In the genomic region with DNA sequence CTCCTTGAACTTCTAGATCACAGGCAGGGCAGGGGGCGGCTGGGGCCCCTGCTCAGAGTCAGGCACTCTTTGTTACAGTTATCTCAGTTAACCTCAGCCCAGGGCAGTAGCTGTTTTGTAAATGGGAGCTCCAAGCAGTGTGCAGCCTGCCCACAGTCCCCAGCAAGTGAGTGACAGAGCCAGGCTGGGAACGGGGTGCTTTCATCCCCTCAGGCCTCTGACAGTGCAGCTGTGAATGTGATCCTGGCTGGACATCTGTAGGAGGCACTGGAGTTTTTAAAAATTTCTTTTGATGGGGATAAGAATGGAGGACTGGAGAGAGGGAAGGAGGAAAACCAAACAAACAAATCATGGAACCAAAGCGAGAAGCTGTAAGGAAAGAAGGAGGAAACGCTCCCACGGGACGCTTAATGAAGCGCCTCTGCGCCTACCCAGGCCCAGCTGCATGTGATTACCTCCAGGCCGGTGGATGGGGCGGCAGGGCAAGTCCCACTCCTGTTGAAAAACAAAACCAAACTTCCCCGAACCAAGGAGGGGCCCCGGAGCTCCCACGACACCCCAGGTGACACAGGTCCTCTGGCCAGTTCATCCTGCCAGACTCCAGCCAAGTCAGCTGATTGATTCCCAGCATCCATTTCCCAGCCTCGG, we compare ENCODE assay signal across 22 cellular contexts. TPM values are rescaled to one million over a fixed set of nuclear protein-coding genes. Genes with fewer than 3 reads are reported as not detected.
"Had no signal": no experiment of that assay in that cellular context is flagged by ENCODE, and none has a peak within 500 bp of the region (broad histone marks: within the 10 kb centered on the region; RNA-seq: fewer than 3 reads in every experiment).

No MANE protein-coding gene starts in this region.

- H3K9me3 Mint-ChIP-seq: activated B cell treated with CpG ODN at 0.5 μM for 24 hours; activated CD4-positive, alpha-beta memory T cell treated with anti-CD3 and anti-CD28 coated beads, Interleukin-2, amount 10 ng/mL, durations not matched to agents 7 days and 5 days; activated naive CD8-positive, alpha-beta T cell treated with anti-CD3 and anti-CD28 coated beads, Interleukin-2, amount 10 ng/mL, durations not matched to agents 7 days and 5 days; activated T-helper 17 cell treated with anti-CD3 and anti-CD28 coated beads, Interleukin-2, amount 50 U/mL, for 72 hours; T-cell had no signal

- H3K36me3 ChIP-seq: brain microvascular endothelial cell, left lung, ovary, sigmoid colon, tibial artery had no signal

- ATAC-seq: activated CD8-positive, alpha-beta memory T cell treated with anti-CD3 and anti-CD28 coated beads, Interleukin-2, amount 10 ng/mL, durations not matched to agents 7 days and 5 days; activated T-helper 17 cell treated with anti-CD3 and anti-CD28 coated beads, Interleukin-2, amount 50 U/mL, for 72 hours; left lung; psoas muscle; T-cell had no signal

- H3K4me3 Mint-ChIP-seq: activated B cell treated with CpG ODN at 0.5 μM for 24 hours; activated CD4-positive, alpha-beta memory T cell treated with anti-CD3 and anti-CD28 coated beads, Interleukin-2, amount 10 ng/mL, durations not matched to agents 7 days and 5 days; activated CD8-positive, alpha-beta memory T cell treated with anti-CD3 and anti-CD28 coated beads, Interleukin-2, amount 10 ng/mL, durations not matched to agents 7 days and 5 days; activated naive CD8-positive, alpha-beta T cell treated with anti-CD3 and anti-CD28 coated beads, Interleukin-2, amount 10 ng/mL, durations not matched to agents 7 days and 5 days; activated T-helper 17 cell treated with anti-CD3 and anti-CD28 coated beads, Interleukin-2, amount 50 U/mL, for 72 hours; T-cell had no signal

- H3K9me3 ChIP-seq: left lung, ovary, psoas muscle, sigmoid colon, tibial artery had no signal

- H3K36me3 Mint-ChIP-seq: activated CD8-positive, alpha-beta memory T cell treated with anti-CD3 and anti-CD28 coated beads, Interleukin-2, amount 10 ng/mL, durations not matched to agents 7 days and 5 days; activated naive CD8-positive, alpha-beta T cell treated with anti-CD3 and anti-CD28 coated beads, Interleukin-2, amount 10 ng/mL, durations not matched to agents 7 days and 5 days; T-cell had no signal

- H3K4me3 ChIP-seq: left lung, ovary, psoas muscle, sigmoid colon, tibial artery had no signal

- H3K27me3 Mint-ChIP-seq: activated CD8-positive, alpha-beta memory T cell treated with anti-CD3 and anti-CD28 coated beads, Interleukin-2, amount 10 ng/mL, durations not matched to agents 7 days and 5 days had no signal

- DNase-seq: activated B cell treated with CpG ODN at 0.5 μM for 24 hours; activated CD4-positive, alpha-beta memory T cell treated with anti-CD3 and anti-CD28 coated beads, Interleukin-2, amount 10 ng/mL, durations not matched to agents 7 days and 5 days; activated CD4-positive, alpha-beta T cell treated with anti-CD3 and anti-CD28 coated beads for 48 hours; activated CD8-positive, alpha-beta memory T cell treated with anti-CD3 and anti-CD28 coated beads, Interleukin-2, amount 10 ng/mL, durations not matched to agents 7 days and 5 days; activated naive CD4-positive, alpha-beta T cell treated with Interleukin-2 at 50 U/mL for 16 hours; activated naive CD8-positive, alpha-beta T cell treated with anti-CD3 and anti-CD28 coated beads, Interleukin-2, amount 10 ng/mL, durations not matched to agents 7 days and 5 days; brain microvascular endothelial cell; central memory CD4-positive, alpha-beta T cell; foreskin melanocyte; head of caudate nucleus; midbrain; sigmoid colon; stimulated activated CD8-positive, alpha-beta memory T cell treated with anti-CD3 and anti-CD28 coated beads, Interleukin-4, amount 100 ng/mL, for 48 hours; stimulated activated naive CD4-positive, alpha-beta T cell; T-cell; tibial artery had no signal

- H3K4me1 ChIP-seq: left lung, psoas muscle had no signal

- H3K27ac Mint-ChIP-seq: activated B cell treated with CpG ODN at 0.5 μM for 24 hours; activated CD4-positive, alpha-beta memory T cell treated with anti-CD3 and anti-CD28 coated beads, Interleukin-2, amount 10 ng/mL, durations not matched to agents 7 days and 5 days; activated CD8-positive, alpha-beta memory T cell treated with anti-CD3 and anti-CD28 coated beads, Interleukin-2, amount 10 ng/mL, durations not matched to agents 7 days and 5 days; activated naive CD8-positive, alpha-beta T cell treated with anti-CD3 and anti-CD28 coated beads, Interleukin-2, amount 10 ng/mL, durations not matched to agents 7 days and 5 days; activated T-helper 17 cell treated with anti-CD3 and anti-CD28 coated beads, Interleukin-2, amount 50 U/mL, for 72 hours; T-cell had no signal

- H3K4me1 Mint-ChIP-seq: activated B cell treated with CpG ODN at 0.5 μM for 24 hours; activated CD4-positive, alpha-beta memory T cell treated with anti-CD3 and anti-CD28 coated beads, Interleukin-2, amount 10 ng/mL, durations not matched to agents 7 days and 5 days; activated naive CD8-positive, alpha-beta T cell treated with anti-CD3 and anti-CD28 coated beads, Interleukin-2, amount 10 ng/mL, durations not matched to agents 7 days and 5 days; activated T-helper 17 cell treated with anti-CD3 and anti-CD28 coated beads, Interleukin-2, amount 50 U/mL, for 72 hours; T-cell had no signal

- H3K27me3 ChIP-seq: left lung, ovary had no signal

- H3K27ac ChIP-seq: brain microvascular endothelial cell, left lung, ovary, psoas muscle had no signal

RNA-seq across cellular contexts. Expression of a gene that starts 40.6 kb away (rescaled TPM):
- total RNA-seq: activated B cell treated with CpG ODN at 0.5 μM for 24 hours; activated T-helper 17 cell treated with anti-CD3 and anti-CD28 coated beads, Interleukin-2, amount 50 U/mL, for 72 hours; epithelial cell of proximal tubule had no signal
- polyA plus RNA-seq: keratinocyte had no signal
